ENCODE assay signal across 12 cellular contexts in the genomic region with DNA sequence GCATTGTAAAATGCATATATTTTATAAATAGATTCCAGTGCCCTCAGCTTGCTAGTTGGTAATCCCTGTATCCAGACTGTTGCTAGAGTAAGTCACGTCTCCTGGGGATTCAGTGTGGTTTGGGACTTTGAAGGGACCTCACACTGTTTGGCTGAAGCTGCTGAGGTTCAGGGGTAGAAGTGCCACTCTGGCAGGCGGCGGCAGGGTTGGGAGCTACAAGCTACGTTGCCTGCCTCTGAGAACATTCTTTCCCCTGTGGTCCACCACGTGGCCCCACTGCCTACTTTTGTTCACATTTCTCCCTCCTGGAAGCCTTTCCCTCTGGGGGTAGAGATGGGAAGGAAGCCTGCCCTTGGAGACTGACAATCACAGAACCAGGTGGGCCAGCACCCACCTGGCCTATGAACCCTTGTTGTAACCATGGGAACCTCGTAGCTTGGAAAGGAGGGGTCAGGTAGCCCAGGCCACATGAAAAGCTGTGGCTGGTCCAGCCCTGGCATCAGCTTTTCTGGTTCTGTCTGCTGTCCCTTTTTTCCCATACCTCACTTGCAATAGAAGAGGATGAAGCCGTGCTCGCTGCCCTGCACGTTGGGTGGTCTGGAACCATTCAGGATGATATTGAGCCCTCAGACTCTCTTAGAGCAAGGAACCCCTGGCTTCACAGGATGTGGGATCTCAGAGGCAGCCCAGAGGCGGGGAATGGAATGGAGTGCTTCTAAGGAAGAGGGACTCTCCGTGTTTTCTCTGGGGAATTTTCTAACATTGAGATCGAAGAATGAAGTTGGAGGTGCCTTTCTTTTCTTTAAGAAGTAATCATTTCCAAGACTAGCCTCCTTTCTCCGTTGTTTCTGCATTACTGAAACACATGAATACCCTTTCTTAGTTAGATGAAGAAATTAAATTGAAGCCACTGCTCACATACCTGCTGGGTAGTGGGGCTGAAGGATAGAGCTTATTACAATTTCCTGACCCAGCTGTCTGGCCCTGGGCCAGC. TPM values are rescaled to one million over a fixed set of nuclear protein-coding genes. Genes with fewer than 3 reads are reported as not detected.
DNase-seq lines count a peak whose midpoint lies in the region; ATAC-seq, FAIRE-seq and TF ChIP-seq lines count a peak whose summit lies in the region.
"Had no signal": no experiment of that assay in that cellular context is flagged by ENCODE, and none has a peak within 500 bp of the region (broad histone marks: within the 10 kb centered on the region; RNA-seq: fewer than 3 reads in every experiment).

No MANE protein-coding gene starts in this region.

- TF ChIP-seq CTCF in D721Med (IDR thresholded peaks at IDR 0.05; ENCODE audit: insufficient read depth, missing control alignments): no peak

- H3K9me3 Mint-ChIP-seq in activated CD4-positive, alpha-beta T cell treated with anti-CD3 and anti-CD28 coated beads, Interleukin-2, amount 10 ng/mL, durations not matched to agents 24 days and 14 days: no peaks in the 10 kb centered on the region
- peaks cover 3% of the 10 kb centered on the region for H3K9me3 Mint-ChIP-seq in activated CD8-positive, alpha-beta T cell treated with anti-CD3 and anti-CD28 coated beads, Interleukin-2, amount 10 ng/mL, durations not matched to agents 7 days and 5 days (ENCODE audit: insufficient read depth)
- no peaks in the 10 kb centered on the region for H3K9me3 Mint-ChIP-seq in stimulated activated effector memory CD8-positive, alpha-beta T cell treated with anti-CD3 and anti-CD28 coated beads, Interleukin-12 subunit alpha, Interleukin-12 subunit beta, amount 100 ng/mL, for 72 hours
- H3K9me3 Mint-ChIP-seq: activated B cell treated with CpG ODN at 0.5 μM for 24 hours had no signal

- peaks cover 52% of the 10 kb centered on the region for H3K4me1 Mint-ChIP-seq in activated CD4-positive, alpha-beta T cell treated with anti-CD3 and anti-CD28 coated beads, Interleukin-2, amount 10 ng/mL, durations not matched to agents 24 days and 14 days
- peaks cover 78% of the 10 kb centered on the region for H3K4me1 Mint-ChIP-seq in activated CD8-positive, alpha-beta T cell treated with anti-CD3 and anti-CD28 coated beads, Interleukin-2, amount 10 ng/mL, durations not matched to agents 7 days and 5 days (ENCODE audit: low read depth)
- peaks cover 68% of the 10 kb centered on the region for H3K4me1 Mint-ChIP-seq in stimulated activated effector memory CD8-positive, alpha-beta T cell treated with anti-CD3 and anti-CD28 coated beads, Interleukin-12 subunit alpha, Interleukin-12 subunit beta, amount 100 ng/mL, for 72 hours

- intact Hi-C loops in activated CD4-positive, alpha-beta T cell treated with anti-CD3 and anti-CD28 coated beads, Interleukin-2, amount 10 ng/mL, durations not matched to agents 24 days and 14 days (cut with micrococcal nuclease): loop anchor here (5.0 kb wide), 1 partner anchor 92 kb away; no protein-coding TSS in a partner anchor

- no peaks in the 10 kb centered on the region for H3K27me3 Mint-ChIP-seq in activated CD4-positive, alpha-beta T cell treated with anti-CD3 and anti-CD28 coated beads, Interleukin-2, amount 10 ng/mL, durations not matched to agents 24 days and 14 days
- H3K27me3 Mint-ChIP-seq in activated CD8-positive, alpha-beta T cell treated with anti-CD3 and anti-CD28 coated beads, Interleukin-2, amount 10 ng/mL, durations not matched to agents 7 days and 5 days (ENCODE audit: low read depth): no peaks in the 10 kb centered on the region

- peak; percentile 51 for DNase-seq in activated CD4-positive, alpha-beta T cell treated with anti-CD3 and anti-CD28 coated beads, Interleukin-2, amount 10 ng/mL, durations not matched to agents 24 days and 14 days
- DNase-seq in activated CD4-positive, alpha-beta T cell treated with anti-CD3 and anti-CD28 coated beads for 1 hour: no peak
- DNase-seq in activated CD8-positive, alpha-beta T cell treated with anti-CD3 and anti-CD28 coated beads, Interleukin-2, amount 10 ng/mL, durations not matched to agents 7 days and 5 days: no peak
- peak; percentile 44 for DNase-seq in islet precursor cell
- peak in 1 of 2 donors; percentile 45 for DNase-seq in stimulated activated effector memory CD8-positive, alpha-beta T cell treated with anti-CD3 and anti-CD28 coated beads, Interleukin-12 subunit alpha, Interleukin-12 subunit beta, amount 100 ng/mL, for 72 hours (ENCODE audit: low spot score in 2 of 2)
- DNase-seq in NCI-H1417 (lab: John Stamatoyannopoulos, UW): no peak
- no peak for DNase-seq in D721Med (ENCODE audit: insufficient read length, low spot score)
- DNase-seq: activated B cell treated with CpG ODN at 0.5 μM for 24 hours, DMS79, trophoblast cell had no signal

- peak overlapping the region; percentile 35 for H3K4me3 Mint-ChIP-seq in activated CD4-positive, alpha-beta T cell treated with anti-CD3 and anti-CD28 coated beads, Interleukin-2, amount 10 ng/mL, durations not matched to agents 24 days and 14 days
- H3K4me3 Mint-ChIP-seq in activated CD8-positive, alpha-beta T cell treated with anti-CD3 and anti-CD28 coated beads, Interleukin-2, amount 10 ng/mL, durations not matched to agents 7 days and 5 days: peak overlapping the region; percentile 85
- no peak overlapping the region for H3K4me3 Mint-ChIP-seq in stimulated activated effector memory CD8-positive, alpha-beta T cell treated with anti-CD3 and anti-CD28 coated beads, Interleukin-12 subunit alpha, Interleukin-12 subunit beta, amount 100 ng/mL, for 72 hours

- H3K27ac Mint-ChIP-seq in activated CD4-positive, alpha-beta T cell treated with anti-CD3 and anti-CD28 coated beads, Interleukin-2, amount 10 ng/mL, durations not matched to agents 24 days and 14 days: peak overlapping the region; percentile 19
- peak overlapping the region; percentile 25 for H3K27ac Mint-ChIP-seq in activated CD8-positive, alpha-beta T cell treated with anti-CD3 and anti-CD28 coated beads, Interleukin-2, amount 10 ng/mL, durations not matched to agents 7 days and 5 days
- peak overlapping the region; percentile 37 for H3K27ac Mint-ChIP-seq in stimulated activated effector memory CD8-positive, alpha-beta T cell treated with anti-CD3 and anti-CD28 coated beads, Interleukin-12 subunit alpha, Interleukin-12 subunit beta, amount 100 ng/mL, for 72 hours
- H3K27ac Mint-ChIP-seq: activated B cell treated with CpG ODN at 0.5 μM for 24 hours had no signal

- H3K36me3 Mint-ChIP-seq in activated CD4-positive, alpha-beta T cell treated with anti-CD3 and anti-CD28 coated beads, Interleukin-2, amount 10 ng/mL, durations not matched to agents 24 days and 14 days (ENCODE audit: low read depth): peaks cover 20% of the 10 kb centered on the region
- H3K36me3 Mint-ChIP-seq in activated CD8-positive, alpha-beta T cell treated with anti-CD3 and anti-CD28 coated beads, Interleukin-2, amount 10 ng/mL, durations not matched to agents 7 days and 5 days (ENCODE audit: low read depth): peaks cover 69% of the 10 kb centered on the region
- peaks cover 8% of the 10 kb centered on the region for H3K36me3 Mint-ChIP-seq in stimulated activated effector memory CD8-positive, alpha-beta T cell treated with anti-CD3 and anti-CD28 coated beads, Interleukin-12 subunit alpha, Interleukin-12 subunit beta, amount 100 ng/mL, for 72 hours

- FAIRE-seq in D721Med (lab: Jason Lieb, UNC): no peak
- FAIRE-seq: HTR-8/SVneo had no signal

- CTCF ChIA-PET in activated CD8-positive, alpha-beta T cell treated with anti-CD3 and anti-CD28 coated beads, Interleukin-2, amount 10 ng/mL, durations not matched to agents 7 days and 5 days (lab: Charles Lee): interaction anchor here (0.9 to 9.6 kb wide), 8 partner anchors 9 to 125 kb away, joined by 3 to 135 read pairs (median 8); a partner anchor contains a TSS

- ATAC-seq in activated CD8-positive, alpha-beta T cell treated with anti-CD3 and anti-CD28 coated beads, Interleukin-2, amount 10 ng/mL, durations not matched to agents 7 days and 5 days: no peak
- no peak for ATAC-seq in stimulated activated effector memory CD8-positive, alpha-beta T cell treated with anti-CD3 and anti-CD28 coated beads, Interleukin-12 subunit alpha, Interleukin-12 subunit beta, amount 100 ng/mL, for 72 hours
- no peak for ATAC-seq in HG03159 (IDR thresholded peaks at IDR 0.05; ENCODE audit: unreplicated experiment)

- POLR2A ChIA-PET in activated CD8-positive, alpha-beta T cell treated with anti-CD3 and anti-CD28 coated beads, Interleukin-2, amount 10 ng/mL, durations not matched to agents 7 days and 5 days (lab: Charles Lee): interaction anchor here (1.0 to 12.1 kb wide), 9 partner anchors 9 to 55 kb away, joined by 3 to 188 read pairs (median 7); a partner anchor contains a TSS

RNA-seq across cellular contexts. Expression of a gene that starts 3.0 kb away (rescaled TPM):
- 22.1 and 23.0 TPM in 2 replicates for total RNA-seq in activated CD4-positive, alpha-beta T cell treated with anti-CD3 and anti-CD28 coated beads, Interleukin-2, amount 10 ng/mL, durations not matched to agents 24 days and 14 days
- total RNA-seq in activated CD8-positive, alpha-beta T cell treated with anti-CD3 and anti-CD28 coated beads, Interleukin-2, amount 10 ng/mL, durations not matched to agents 7 days and 5 days: 10 to 100 TPM; 76.9 to 87.0 TPM

RNA-seq across cellular contexts. Expression of a gene that starts 42.6 kb away (rescaled TPM):
- total RNA-seq in activated CD4-positive, alpha-beta T cell treated with anti-CD3 and anti-CD28 coated beads, Interleukin-2, amount 10 ng/mL, durations not matched to agents 24 days and 14 days: 2.0 and 2.4 TPM in 2 replicates
- 10 to 100 TPM; 72.4 to 74.5 TPM for total RNA-seq in activated CD8-positive, alpha-beta T cell treated with anti-CD3 and anti-CD28 coated beads, Interleukin-2, amount 10 ng/mL, durations not matched to agents 7 days and 5 days

RNA-seq across cellular contexts. Expression of a gene that starts 54.5 kb away (rescaled TPM):
- total RNA-seq in activated CD4-positive, alpha-beta T cell treated with anti-CD3 and anti-CD28 coated beads, Interleukin-2, amount 10 ng/mL, durations not matched to agents 24 days and 14 days: 6.4 and 6.9 TPM in 2 replicates
- 10 to 100 TPM; 84.0 to 90.8 TPM for total RNA-seq in activated CD8-positive, alpha-beta T cell treated with anti-CD3 and anti-CD28 coated beads, Interleukin-2, amount 10 ng/mL, durations not matched to agents 7 days and 5 days

Comparison
In these comparisons a context has a peak if more than half of its experiments do, and no peak if none do; other contexts are left out.
1. DNase-seq: peak in activated CD4-positive, alpha-beta T cell treated with anti-CD3 and anti-CD28 coated beads, Interleukin-2, amount 10 ng/mL, durations not matched to agents 24 days and 14 days (single experiment) and islet precursor cell (single experiment); none in activated CD4-positive, alpha-beta T cell treated with anti-CD3 and anti-CD28 coated beads for 1 hour (single experiment), activated CD8-positive, alpha-beta T cell treated with anti-CD3 and anti-CD28 coated beads, Interleukin-2, amount 10 ng/mL, durations not matched to agents 7 days and 5 days (single experiment), NCI-H1417 (0 of 3) and D721Med (single experiment).
2. RNA of a gene that starts 42.6 kb away (total RNA-seq): 72.4 to 74.5 TPM in activated CD8-positive, alpha-beta T cell treated with anti-CD3 and anti-CD28 coated beads, Interleukin-2, amount 10 ng/mL, durations not matched to agents 7 days and 5 days; 2.0 to 2.4 TPM in activated CD4-positive, alpha-beta T cell treated with anti-CD3 and anti-CD28 coated beads, Interleukin-2, amount 10 ng/mL, durations not matched to agents 24 days and 14 days; every median in the first group is over 10 times any median in the second.
3. RNA of a gene that starts 54.5 kb away (total RNA-seq): 84.0 to 90.8 TPM in activated CD8-positive, alpha-beta T cell treated with anti-CD3 and anti-CD28 coated beads, Interleukin-2, amount 10 ng/mL, durations not matched to agents 7 days and 5 days; 6.4 to 6.9 TPM in activated CD4-positive, alpha-beta T cell treated with anti-CD3 and anti-CD28 coated beads, Interleukin-2, amount 10 ng/mL, durations not matched to agents 24 days and 14 days; every median in the first group is over 10 times any median in the second.
4. Peak in every context shown above with its lines, with median percentiles within 50 percentile points of each other: H3K27ac Mint-ChIP-seq.